In genomic region chr11:132343445-132343844, GRCh38 we compare ENCODE assay signal across 25 cellular contexts.
DNase-seq lines count a peak whose midpoint lies in the region; ATAC-seq and TF ChIP-seq lines count a peak whose summit lies in the region.
"Had no signal": no experiment of that assay in that cellular context is flagged by ENCODE, and none has a peak within 500 bp of the region (broad histone marks: within the 10 kb centered on the region; RNA-seq: fewer than 3 reads in every experiment).

No MANE protein-coding gene starts in this region.

- H3K4me1 Mint-ChIP-seq in activated T-helper 17 cell treated with anti-CD3 and anti-CD28 coated beads, Interleukin-2, amount 50 U/mL, for 72 hours = peaks cover 12% of the 10 kb centered on the region
- no peaks in the 10 kb centered on the region for H3K4me1 Mint-ChIP-seq in activated naive CD4-positive, alpha-beta T cell treated with anti-CD3 and anti-CD28 coated beads, Interleukin-2, amount 10 ng/mL, durations not matched to agents 7 days and 5 days
- H3K4me1 Mint-ChIP-seq in activated naive CD4-positive, alpha-beta T cell treated with anti-CD3 and anti-CD28 coated beads for 36 hours (ENCODE audit: low read depth) = no peaks in the 10 kb centered on the region
- H3K4me1 Mint-ChIP-seq: CD14-positive monocyte had no signal

- no peak overlapping the region for H3K27ac Mint-ChIP-seq in activated T-helper 17 cell treated with anti-CD3 and anti-CD28 coated beads, Interleukin-2, amount 50 U/mL, for 72 hours
- H3K27ac Mint-ChIP-seq in activated naive CD4-positive, alpha-beta T cell treated with anti-CD3 and anti-CD28 coated beads, Interleukin-2, amount 10 ng/mL, durations not matched to agents 7 days and 5 days = no peak overlapping the region
- H3K27ac Mint-ChIP-seq in activated naive CD4-positive, alpha-beta T cell treated with anti-CD3 and anti-CD28 coated beads for 36 hours = no peak overlapping the region
- H3K27ac Mint-ChIP-seq: activated CD8-positive, alpha-beta T cell treated with anti-CD3 and anti-CD28 coated beads, Interleukin-2, amount 10 ng/mL, durations not matched to agents 7 days and 5 days; activated naive CD8-positive, alpha-beta T cell; CD14-positive monocyte; neural progenitor cell had no signal

- no peaks in the 10 kb centered on the region for H3K36me3 ChIP-seq in vagina
- H3K36me3 ChIP-seq: neural progenitor cell, uterus had no signal

- no peaks in the 10 kb centered on the region for H3K9me3 Mint-ChIP-seq in activated T-helper 17 cell treated with anti-CD3 and anti-CD28 coated beads, Interleukin-2, amount 50 U/mL, for 72 hours
- H3K9me3 Mint-ChIP-seq in activated naive CD4-positive, alpha-beta T cell treated with anti-CD3 and anti-CD28 coated beads, Interleukin-2, amount 10 ng/mL, durations not matched to agents 7 days and 5 days = no peaks in the 10 kb centered on the region
- no peaks in the 10 kb centered on the region for H3K9me3 Mint-ChIP-seq in activated naive CD4-positive, alpha-beta T cell treated with anti-CD3 and anti-CD28 coated beads for 36 hours
- H3K9me3 Mint-ChIP-seq: neural progenitor cell had no signal

- ATAC-seq in GM18858 (IDR thresholded peaks at IDR 0.05; ENCODE audit: unreplicated experiment) = peak; percentile 81
- ATAC-seq in GM21360 (IDR thresholded peaks at IDR 0.05; ENCODE audit: unreplicated experiment) = peak; percentile 91
- ATAC-seq in HG02938 (IDR thresholded peaks at IDR 0.05; ENCODE audit: unreplicated experiment) = peak; percentile 88
- peak; percentile 79 for ATAC-seq in activated T-helper 17 cell treated with anti-CD3 and anti-CD28 coated beads, Interleukin-2, amount 50 U/mL, for 72 hours (replicated peaks)
- ATAC-seq: activated CD8-positive, alpha-beta T cell treated with anti-CD3 and anti-CD28 coated beads, Interleukin-2, amount 10 ng/mL, durations not matched to agents 7 days and 5 days; left colon; psoas muscle had no signal

- no peak for TF ChIP-seq POLR2A in vagina (IDR thresholded peaks at IDR 0.05)

- no peak overlapping the region for H3K4me3 Mint-ChIP-seq in activated T-helper 17 cell treated with anti-CD3 and anti-CD28 coated beads, Interleukin-2, amount 50 U/mL, for 72 hours
- H3K4me3 Mint-ChIP-seq in activated naive CD4-positive, alpha-beta T cell treated with anti-CD3 and anti-CD28 coated beads, Interleukin-2, amount 10 ng/mL, durations not matched to agents 7 days and 5 days = no peak overlapping the region
- no peak overlapping the region for H3K4me3 Mint-ChIP-seq in activated naive CD4-positive, alpha-beta T cell treated with anti-CD3 and anti-CD28 coated beads for 36 hours
- H3K4me3 Mint-ChIP-seq: activated CD8-positive, alpha-beta T cell treated with anti-CD3 and anti-CD28 coated beads, Interleukin-2, amount 10 ng/mL, durations not matched to agents 7 days and 5 days; activated naive CD8-positive, alpha-beta T cell; CD14-positive monocyte; neural progenitor cell had no signal

- CTCF ChIA-PET in activated naive CD4-positive, alpha-beta T cell treated with anti-CD3 and anti-CD28 coated beads, Interleukin-2, amount 10 ng/mL, durations not matched to agents 7 days and 5 days (lab: Charles Lee) = no interaction called here
- CTCF ChIA-PET in activated naive CD4-positive, alpha-beta T cell treated with anti-CD3 and anti-CD28 coated beads for 36 hours (lab: Charles Lee) = no interaction called here

- H3K27me3 ChIP-seq in vagina = no peaks in the 10 kb centered on the region
- H3K27me3 ChIP-seq: uterus had no signal

- H3K9me3 ChIP-seq in vagina = no peaks in the 10 kb centered on the region
- H3K9me3 ChIP-seq: psoas muscle, uterus had no signal

- intact Hi-C loops in vagina (cut with DNase I) = no loop called here
- intact Hi-C loops in activated naive CD4-positive, alpha-beta T cell treated with anti-CD3 and anti-CD28 coated beads for 36 hours (cut with micrococcal nuclease) = no loop called here

- no peak for TF ChIP-seq CTCF in vagina (IDR thresholded peaks at IDR 0.05)

- peaks cover 25% of the 10 kb centered on the region for H3K27me3 Mint-ChIP-seq in activated T-helper 17 cell treated with anti-CD3 and anti-CD28 coated beads, Interleukin-2, amount 50 U/mL, for 72 hours
- H3K27me3 Mint-ChIP-seq in activated naive CD4-positive, alpha-beta T cell treated with anti-CD3 and anti-CD28 coated beads, Interleukin-2, amount 10 ng/mL, durations not matched to agents 7 days and 5 days = no peaks in the 10 kb centered on the region
- H3K27me3 Mint-ChIP-seq in activated naive CD4-positive, alpha-beta T cell treated with anti-CD3 and anti-CD28 coated beads for 36 hours (ENCODE audit: low read depth) = no peaks in the 10 kb centered on the region

- H3K4me3 ChIP-seq in vagina = no peak overlapping the region
- H3K4me3 ChIP-seq: neural progenitor cell, psoas muscle, uterus had no signal

- H3K4me1 ChIP-seq in vagina = no peaks in the 10 kb centered on the region
- H3K4me1 ChIP-seq: psoas muscle, uterus had no signal

- H3K36me3 Mint-ChIP-seq in activated T-helper 17 cell treated with anti-CD3 and anti-CD28 coated beads, Interleukin-2, amount 50 U/mL, for 72 hours (ENCODE audit: low read depth) = no peaks in the 10 kb centered on the region
- H3K36me3 Mint-ChIP-seq in activated naive CD4-positive, alpha-beta T cell treated with anti-CD3 and anti-CD28 coated beads, Interleukin-2, amount 10 ng/mL, durations not matched to agents 7 days and 5 days = no peaks in the 10 kb centered on the region
- H3K36me3 Mint-ChIP-seq in activated naive CD4-positive, alpha-beta T cell treated with anti-CD3 and anti-CD28 coated beads for 36 hours (ENCODE audit: low read depth) = no peaks in the 10 kb centered on the region
- H3K36me3 Mint-ChIP-seq: activated naive CD8-positive, alpha-beta T cell; CD14-positive monocyte; neural progenitor cell had no signal

- DNase-seq in vagina (ENCODE audit: extremely low spot score in 2 of 2) = no peak
- no peak for DNase-seq in activated naive CD4-positive, alpha-beta T cell treated with anti-CD3 and anti-CD28 coated beads, Interleukin-2, amount 10 ng/mL, durations not matched to agents 7 days and 5 days
- DNase-seq in NCI-H748 (lab: John Stamatoyannopoulos, UW; ENCODE audit: unreplicated experiment) = no peak
- no peak for DNase-seq in activated naive CD4-positive, alpha-beta T cell treated with anti-CD3 and anti-CD28 coated beads for 36 hours
- DNase-seq: activated CD8-positive, alpha-beta T cell treated with anti-CD3 and anti-CD28 coated beads, Interleukin-2, amount 10 ng/mL, durations not matched to agents 7 days and 5 days; activated T-cell treated with anti-CD3 and anti-CD28 coated beads, Interleukin-2, amount 50 U/mL, for 48 hours; DMS 273 treated with DMSO at 0.1 percent for 48 hours; effector CD8-positive, alpha-beta T cell; GDM1; glutamatergic neuron; KBM-7; left colon; midbrain; NCI-H187; NK-92 treated with Interleukin-12 subunit alpha and Interleukin-12 subunit beta, amount 100 ng/mL, for 24 hours; psoas muscle; T-helper 9 cell; uterus had no signal

- H3K27ac ChIP-seq in vagina = no peak overlapping the region
- H3K27ac ChIP-seq: neural progenitor cell, psoas muscle, uterus had no signal
